1 cellular context compared by ENCODE assay signal in the genomic region with DNA sequence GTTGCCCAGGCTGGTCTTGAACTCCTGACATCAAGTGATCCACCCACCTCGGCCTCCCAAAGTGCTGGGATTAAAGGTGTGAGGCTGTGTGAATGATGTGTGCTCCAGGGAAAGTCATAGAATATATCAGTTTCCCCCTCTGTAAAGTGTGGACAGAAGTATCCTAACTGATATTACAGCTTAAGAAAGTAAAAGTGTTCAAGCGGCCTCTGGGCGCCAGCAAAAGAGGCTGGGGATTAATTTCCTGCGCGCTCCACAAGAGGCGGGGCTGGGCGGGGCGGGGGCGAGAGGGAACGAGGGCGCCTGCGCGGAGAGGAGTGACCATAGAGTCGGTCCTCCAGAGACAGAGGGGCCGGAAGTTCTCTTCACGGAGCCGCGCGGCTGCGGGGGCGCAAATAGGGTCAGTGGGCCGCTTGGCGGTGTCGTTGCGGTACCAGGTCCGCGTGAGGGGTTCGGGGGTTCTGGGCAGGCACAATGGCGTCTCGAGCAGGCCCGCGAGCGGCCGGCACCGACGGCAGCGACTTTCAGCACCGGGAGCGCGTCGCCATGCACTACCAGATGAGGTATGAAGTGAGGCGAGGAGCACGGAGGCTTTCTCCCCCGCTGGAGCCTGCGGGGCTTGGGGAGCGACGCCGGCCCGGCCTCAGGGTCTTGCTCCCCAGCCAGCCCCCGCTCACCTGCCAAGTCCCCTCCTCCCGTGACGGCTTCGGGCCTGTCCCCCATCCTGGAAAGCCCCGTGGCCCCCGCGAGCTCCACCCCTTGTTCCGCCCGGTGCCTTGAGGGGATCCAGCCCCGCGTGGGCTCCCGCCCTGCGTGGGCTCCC.
TF ChIP-seq lines count a peak whose summit lies in the region.

A gene (plus strand): TSS at position 362 of the 823 bp plus-strand sequence. CDS start 113 bp downstream, at position 475.

TF ChIP-seq in A549, 52 proteins besides CTCF, POLR2A, EP300 and RAD21 (continued from another document):
- TF ChIP-seq, protein P1, sequence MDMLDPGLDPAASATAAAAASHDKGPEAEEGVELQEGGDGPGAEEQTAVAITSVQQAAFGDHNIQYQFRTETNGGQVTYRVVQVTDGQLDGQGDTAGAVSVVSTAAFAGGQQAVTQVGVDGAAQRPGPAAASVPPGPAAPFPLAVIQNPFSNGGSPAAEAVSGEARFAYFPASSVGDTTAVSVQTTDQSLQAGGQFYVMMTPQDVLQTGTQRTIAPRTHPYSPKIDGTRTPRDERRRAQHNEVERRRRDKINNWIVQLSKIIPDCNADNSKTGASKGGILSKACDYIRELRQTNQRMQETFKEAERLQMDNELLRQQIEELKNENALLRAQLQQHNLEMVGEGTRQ (IDR thresholded peaks at IDR 0.05): no peak
- no peak for TF ChIP-seq EHMT2 (IDR thresholded peaks at IDR 0.05; ENCODE audit: low read depth)
- no peak for TF ChIP-seq MAFK (IDR thresholded peaks at IDR 0.05; ENCODE audit: partially characterized antibody)
- no peak for TF ChIP-seq BHLHE40 (IDR thresholded peaks at IDR 0.05; ENCODE audit: low read depth, low read length)
- peak; percentile 57; the same call in 1 of the 2 replicates for TF ChIP-seq KDM1A (IDR thresholded peaks at IDR 0.05; ENCODE audit: low read depth)
- TF ChIP-seq CHD2 (IDR thresholded peaks at IDR 0.05; ENCODE audit: low read length, partially characterized antibody): no peak
- no peak for TF ChIP-seq FOSB (CRISPR knock-in tag; IDR thresholded peaks at IDR 0.05)
- TF ChIP-seq JUN (IDR thresholded peaks at IDR 0.05): peak in 1 of 2 experiments; percentile 96; a peak in 3 of 5 replicates
- no peak for TF ChIP-seq ZNF302 (CRISPR knock-in tag; IDR thresholded peaks at IDR 0.05)
- no peak for TF ChIP-seq SMC3 (IDR thresholded peaks at IDR 0.05)
- TF ChIP-seq, protein P2, sequence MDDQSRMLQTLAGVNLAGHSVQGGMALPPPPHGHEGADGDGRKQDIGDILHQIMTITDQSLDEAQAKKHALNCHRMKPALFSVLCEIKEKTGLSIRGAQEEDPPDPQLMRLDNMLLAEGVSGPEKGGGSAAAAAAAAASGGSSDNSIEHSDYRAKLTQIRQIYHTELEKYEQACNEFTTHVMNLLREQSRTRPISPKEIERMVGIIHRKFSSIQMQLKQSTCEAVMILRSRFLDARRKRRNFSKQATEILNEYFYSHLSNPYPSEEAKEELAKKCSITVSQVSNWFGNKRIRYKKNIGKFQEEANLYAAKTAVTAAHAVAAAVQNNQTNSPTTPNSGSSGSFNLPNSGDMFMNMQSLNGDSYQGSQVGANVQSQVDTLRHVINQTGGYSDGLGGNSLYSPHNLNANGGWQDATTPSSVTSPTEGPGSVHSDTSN (IDR thresholded peaks at IDR 0.05): no peak
- peak; percentile 94 for TF ChIP-seq CHD4 (IDR thresholded peaks at IDR 0.05; ENCODE audit: borderline replicate concordance)
- no peak for TF ChIP-seq HOXB13 (CRISPR knock-in tag; IDR thresholded peaks at IDR 0.05; ENCODE audit: low read depth)
- no peak for TF ChIP-seq TP53 (CRISPR knock-in tag; IDR thresholded peaks at IDR 0.05)
- TF ChIP-seq POLR2AphosphoS2 (conservative IDR thresholded peaks at IDR 0.05; ENCODE audit: low read length): no peak
- TF ChIP-seq MYC (IDR thresholded peaks at IDR 0.05; ENCODE audit: borderline replicate concordance, low read length): 0 out of 2 replicates have a peak, but pooled peaks have one; percentile 60
- TF ChIP-seq, protein P3, sequence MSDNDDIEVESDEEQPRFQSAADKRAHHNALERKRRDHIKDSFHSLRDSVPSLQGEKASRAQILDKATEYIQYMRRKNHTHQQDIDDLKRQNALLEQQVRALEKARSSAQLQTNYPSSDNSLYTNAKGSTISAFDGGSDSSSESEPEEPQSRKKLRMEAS (IDR thresholded peaks at IDR 0.05): peak; percentile 87
- TF ChIP-seq RARB (CRISPR knock-in tag; IDR thresholded peaks at IDR 0.05): no peak
